1 cellular context compared by ENCODE assay signal in genomic region chr3:122691195-122691594, GRCh38.
TF ChIP-seq lines count a peak whose summit lies in the region.

No MANE protein-coding gene starts in this region.

TF ChIP-seq in HepG2, 621 proteins besides CTCF, POLR2A, EP300 and RAD21 (continued from another document and continues in another):
- TF ChIP-seq PREB (CRISPR knock-in tag; IDR thresholded peaks at IDR 0.05), result no peak
- no peak for TF ChIP-seq TEF (CRISPR knock-in tag; IDR thresholded peaks at IDR 0.05)
- no peak for TF ChIP-seq IKZF1 (IDR thresholded peaks at IDR 0.05)
- no peak for TF ChIP-seq HOXA9 (CRISPR knock-in tag; IDR thresholded peaks at IDR 0.05; ENCODE audit: borderline replicate concordance)
- no peak for TF ChIP-seq DNMT1 (CRISPR knock-in tag; IDR thresholded peaks at IDR 0.05)
- no peak for TF ChIP-seq RNF2 (conservative IDR thresholded peaks at IDR 0.05; ENCODE audit: low read depth)
- TF ChIP-seq PITX1 (CRISPR knock-in tag; IDR thresholded peaks at IDR 0.05), result no peak
- TF ChIP-seq ZFP1 (CRISPR knock-in tag; IDR thresholded peaks at IDR 0.05), result no peak
- TF ChIP-seq ZNF333 (CRISPR knock-in tag; IDR thresholded peaks at IDR 0.05; ENCODE audit: borderline replicate concordance), result no peak
- no peak for TF ChIP-seq ZNF143 (CRISPR knock-in tag; IDR thresholded peaks at IDR 0.05)
- no peak for TF ChIP-seq ZNF235 (CRISPR knock-in tag; IDR thresholded peaks at IDR 0.05; ENCODE audit: borderline replicate concordance)
- no peak for TF ChIP-seq MXD4 (CRISPR knock-in tag; IDR thresholded peaks at IDR 0.05)
- TF ChIP-seq ARNT (IDR thresholded peaks at IDR 0.05), result no peak
- no peak for TF ChIP-seq MED13 (CRISPR knock-in tag; IDR thresholded peaks at IDR 0.05)
- TF ChIP-seq FOXJ3 (CRISPR knock-in tag; IDR thresholded peaks at IDR 0.05; ENCODE audit: borderline replicate concordance), result no peak
- TF ChIP-seq FOSL1 (CRISPR knock-in tag; IDR thresholded peaks at IDR 0.05; ENCODE audit: borderline replicate concordance), result peak; percentile 74; the same call in 1 of the 2 replicates
- no peak for TF ChIP-seq CAMTA2 (CRISPR knock-in tag; IDR thresholded peaks at IDR 0.05; ENCODE audit: borderline replicate concordance)
- TF ChIP-seq, protein P1, sequence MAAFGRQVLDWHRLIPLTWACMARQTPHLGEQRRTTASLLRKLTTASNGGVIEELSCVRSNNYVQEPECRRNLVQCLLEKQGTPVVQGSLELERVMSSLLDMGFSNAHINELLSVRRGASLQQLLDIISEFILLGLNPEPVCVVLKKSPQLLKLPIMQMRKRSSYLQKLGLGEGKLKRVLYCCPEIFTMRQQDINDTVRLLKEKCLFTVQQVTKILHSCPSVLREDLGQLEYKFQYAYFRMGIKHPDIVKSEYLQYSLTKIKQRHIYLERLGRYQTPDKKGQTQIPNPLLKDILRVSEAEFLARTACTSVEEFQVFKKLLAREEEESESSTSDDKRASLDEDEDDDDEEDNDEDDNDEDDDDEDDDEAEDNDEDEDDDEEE (CRISPR knock-in tag; IDR thresholded peaks at IDR 0.05), result no peak
- TF ChIP-seq ELF3 (CRISPR knock-in tag; IDR thresholded peaks at IDR 0.05), result 0 out of 2 replicates have a peak, but pooled peaks have one; percentile 20
- TF ChIP-seq LCORL (IDR thresholded peaks at IDR 0.05), result no peak
- TF ChIP-seq LCORL (CRISPR knock-in tag; IDR thresholded peaks at IDR 0.05), result 0 out of 2 replicates have a peak, but pooled peaks have one; percentile 41
- no peak for TF ChIP-seq NR0B2 (CRISPR knock-in tag; IDR thresholded peaks at IDR 0.05)
- TF ChIP-seq E2F1 (CRISPR knock-in tag; IDR thresholded peaks at IDR 0.05), result no peak
- TF ChIP-seq, protein P2, sequence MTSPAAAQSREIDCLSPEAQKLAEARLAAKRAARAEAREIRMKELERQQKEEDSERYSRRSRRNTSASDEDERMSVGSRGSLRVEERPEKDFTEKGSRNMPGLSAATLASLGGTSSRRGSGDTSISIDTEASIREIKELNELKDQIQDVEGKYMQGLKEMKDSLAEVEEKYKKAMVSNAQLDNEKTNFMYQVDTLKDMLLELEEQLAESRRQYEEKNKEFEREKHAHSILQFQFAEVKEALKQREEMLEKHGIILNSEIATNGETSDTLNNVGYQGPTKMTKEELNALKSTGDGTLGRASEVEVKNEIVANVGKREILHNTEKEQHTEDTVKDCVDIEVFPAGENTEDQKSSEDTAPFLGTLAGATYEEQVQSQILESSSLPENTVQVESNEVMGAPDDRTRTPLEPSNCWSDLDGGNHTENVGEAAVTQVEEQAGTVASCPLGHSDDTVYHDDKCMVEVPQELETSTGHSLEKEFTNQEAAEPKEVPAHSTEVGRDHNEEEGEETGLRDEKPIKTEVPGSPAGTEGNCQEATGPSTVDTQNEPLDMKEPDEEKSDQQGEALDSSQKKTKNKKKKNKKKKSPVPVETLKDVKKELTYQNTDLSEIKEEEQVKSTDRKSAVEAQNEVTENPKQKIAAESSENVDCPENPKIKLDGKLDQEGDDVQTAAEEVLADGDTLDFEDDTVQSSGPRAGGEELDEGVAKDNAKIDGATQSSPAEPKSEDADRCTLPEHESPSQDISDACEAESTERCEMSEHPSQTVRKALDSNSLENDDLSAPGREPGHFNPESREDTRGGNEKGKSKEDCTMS (CRISPR knock-in tag; conservative IDR thresholded peaks at IDR 0.05), result no peak
- TF ChIP-seq, protein P3, sequence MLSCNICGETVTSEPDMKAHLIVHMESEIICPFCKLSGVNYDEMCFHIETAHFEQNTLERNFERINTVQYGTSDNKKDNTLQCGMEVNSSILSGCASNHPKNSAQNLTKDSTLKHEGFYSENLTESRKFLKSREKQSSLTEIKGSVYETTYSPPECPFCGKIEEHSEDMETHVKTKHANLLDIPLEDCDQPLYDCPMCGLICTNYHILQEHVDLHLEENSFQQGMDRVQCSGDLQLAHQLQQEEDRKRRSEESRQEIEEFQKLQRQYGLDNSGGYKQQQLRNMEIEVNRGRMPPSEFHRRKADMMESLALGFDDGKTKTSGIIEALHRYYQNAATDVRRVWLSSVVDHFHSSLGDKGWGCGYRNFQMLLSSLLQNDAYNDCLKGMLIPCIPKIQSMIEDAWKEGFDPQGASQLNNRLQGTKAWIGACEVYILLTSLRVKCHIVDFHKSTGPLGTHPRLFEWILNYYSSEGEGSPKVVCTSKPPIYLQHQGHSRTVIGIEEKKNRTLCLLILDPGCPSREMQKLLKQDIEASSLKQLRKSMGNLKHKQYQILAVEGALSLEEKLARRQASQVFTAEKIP (CRISPR knock-in tag; IDR thresholded peaks at IDR 0.05; ENCODE audit: borderline replicate concordance), result no peak
- peak; percentile 79 for TF ChIP-seq ARID5B (CRISPR knock-in tag; IDR thresholded peaks at IDR 0.05)
- no peak for TF ChIP-seq AKNA (CRISPR knock-in tag; IDR thresholded peaks at IDR 0.05; ENCODE audit: borderline replicate concordance)
- TF ChIP-seq ZNF878 (CRISPR knock-in tag; IDR thresholded peaks at IDR 0.05), result no peak
- TF ChIP-seq, protein P4, sequence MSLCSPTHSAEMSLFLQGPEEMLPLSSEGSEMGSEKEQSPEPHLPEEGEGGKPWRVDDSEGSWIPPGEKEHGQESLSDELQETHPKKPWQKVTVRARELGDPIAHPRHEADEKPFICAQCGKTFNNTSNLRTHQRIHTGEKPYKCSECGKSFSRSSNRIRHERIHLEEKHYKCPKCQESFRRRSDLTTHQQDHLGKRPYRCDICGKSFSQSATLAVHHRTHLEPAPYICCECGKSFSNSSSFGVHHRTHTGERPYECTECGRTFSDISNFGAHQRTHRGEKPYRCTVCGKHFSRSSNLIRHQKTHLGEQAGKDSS (CRISPR knock-in tag; IDR thresholded peaks at IDR 0.05; ENCODE audit: borderline replicate concordance, low read depth), result no peak
- TF ChIP-seq, protein P5, sequence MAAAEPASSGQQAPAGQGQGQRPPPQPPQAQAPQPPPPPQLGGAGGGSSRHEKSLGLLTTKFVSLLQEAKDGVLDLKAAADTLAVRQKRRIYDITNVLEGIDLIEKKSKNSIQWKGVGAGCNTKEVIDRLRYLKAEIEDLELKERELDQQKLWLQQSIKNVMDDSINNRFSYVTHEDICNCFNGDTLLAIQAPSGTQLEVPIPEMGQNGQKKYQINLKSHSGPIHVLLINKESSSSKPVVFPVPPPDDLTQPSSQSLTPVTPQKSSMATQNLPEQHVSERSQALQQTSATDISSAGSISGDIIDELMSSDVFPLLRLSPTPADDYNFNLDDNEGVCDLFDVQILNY (CRISPR knock-in tag; conservative IDR thresholded peaks at IDR 0.05), result no peak
- TF ChIP-seq ZNF572 (CRISPR knock-in tag; IDR thresholded peaks at IDR 0.05), result no peak
- TF ChIP-seq, protein P6, sequence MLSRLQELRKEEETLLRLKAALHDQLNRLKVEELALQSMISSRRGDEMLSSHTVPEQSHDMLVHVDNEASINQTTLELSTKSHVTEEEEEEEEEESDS (CRISPR knock-in tag; IDR thresholded peaks at IDR 0.05; ENCODE audit: borderline replicate concordance), result no peak
- TF ChIP-seq NFIC (IDR thresholded peaks at IDR 0.05; ENCODE audit: low read length), result no peak
- TF ChIP-seq, protein P7, sequence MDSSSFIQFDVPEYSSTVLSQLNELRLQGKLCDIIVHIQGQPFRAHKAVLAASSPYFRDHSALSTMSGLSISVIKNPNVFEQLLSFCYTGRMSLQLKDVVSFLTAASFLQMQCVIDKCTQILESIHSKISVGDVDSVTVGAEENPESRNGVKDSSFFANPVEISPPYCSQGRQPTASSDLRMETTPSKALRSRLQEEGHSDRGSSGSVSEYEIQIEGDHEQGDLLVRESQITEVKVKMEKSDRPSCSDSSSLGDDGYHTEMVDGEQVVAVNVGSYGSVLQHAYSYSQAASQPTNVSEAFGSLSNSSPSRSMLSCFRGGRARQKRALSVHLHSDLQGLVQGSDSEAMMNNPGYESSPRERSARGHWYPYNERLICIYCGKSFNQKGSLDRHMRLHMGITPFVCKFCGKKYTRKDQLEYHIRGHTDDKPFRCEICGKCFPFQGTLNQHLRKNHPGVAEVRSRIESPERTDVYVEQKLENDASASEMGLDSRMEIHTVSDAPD (CRISPR knock-in tag; IDR thresholded peaks at IDR 0.05), result no peak
- no peak for TF ChIP-seq ZNF136 (CRISPR knock-in tag; IDR thresholded peaks at IDR 0.05; ENCODE audit: low read depth)
- TF ChIP-seq, protein P8, sequence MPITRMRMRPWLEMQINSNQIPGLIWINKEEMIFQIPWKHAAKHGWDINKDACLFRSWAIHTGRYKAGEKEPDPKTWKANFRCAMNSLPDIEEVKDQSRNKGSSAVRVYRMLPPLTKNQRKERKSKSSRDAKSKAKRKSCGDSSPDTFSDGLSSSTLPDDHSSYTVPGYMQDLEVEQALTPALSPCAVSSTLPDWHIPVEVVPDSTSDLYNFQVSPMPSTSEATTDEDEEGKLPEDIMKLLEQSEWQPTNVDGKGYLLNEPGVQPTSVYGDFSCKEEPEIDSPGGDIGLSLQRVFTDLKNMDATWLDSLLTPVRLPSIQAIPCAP (CRISPR knock-in tag; IDR thresholded peaks at IDR 0.05; ENCODE audit: low read depth), result no peak
